Comparison of ENCODE assay signal across 20 cellular contexts in genomic region chr12:12665194-12665593, GRCh38. TPM values are rescaled to one million over a fixed set of nuclear protein-coding genes. Genes with fewer than 3 reads are reported as not detected.
"Had no signal": no experiment of that assay in that cellular context is flagged by ENCODE, and none has a peak within 500 bp of the region (broad histone marks: within the 10 kb centered on the region; RNA-seq: fewer than 3 reads in every experiment).

No MANE protein-coding gene starts in this region.

- H3K4me1 Mint-ChIP-seq: activated CD4-positive, alpha-beta T cell treated with anti-CD3 and anti-CD28 coated beads for 36 hours; immature natural killer cell had no signal

- H3K4me3 ChIP-seq: cardiac muscle cell, colonic mucosa, mucosa of descending colon, psoas muscle, sigmoid colon, thoracic aorta had no signal

- H3K27me3 Mint-ChIP-seq: activated CD4-positive, alpha-beta T cell treated with anti-CD3 and anti-CD28 coated beads for 36 hours; natural killer cell treated with Interleukin-12 subunit alpha and Interleukin-12 subunit beta and Interleukin-15 and Interleukin-18, amount 100 ng/mL, for 72 hours; stimulated activated naive CD8-positive, alpha-beta T cell treated with anti-CD3 and anti-CD28 coated beads, Interleukin-15, amount 100 ng/mL, for 72 hours; T-cell had no signal

- H3K36me3 Mint-ChIP-seq: natural killer cell treated with Interleukin-12 subunit alpha and Interleukin-12 subunit beta and Interleukin-15 and Interleukin-18, amount 100 ng/mL, for 72 hours had no signal

- H3K9me3 Mint-ChIP-seq: activated T-helper 1 cell treated with anti-CD3 and anti-CD28 coated beads, Interleukin-12 subunit alpha, Interleukin-12 subunit beta, Interleukin-2, Interleukin-4 antibody, amounts not matched to agents 30 ng/mL and 10 ng/mL and 1 ng/mL, durations not matched to agents 14 hours and 24 hours and 36 hours; immature natural killer cell; natural killer cell treated with Interleukin-12 subunit alpha and Interleukin-12 subunit beta and Interleukin-15 and Interleukin-18, amount 100 ng/mL, for 72 hours; stimulated activated naive CD8-positive, alpha-beta T cell treated with anti-CD3 and anti-CD28 coated beads, Interleukin-15, amount 100 ng/mL, for 72 hours; T-cell had no signal

- H3K36me3 ChIP-seq: cardiac muscle cell, colonic mucosa, sigmoid colon, thoracic aorta had no signal

- H3K4me1 ChIP-seq: colonic mucosa, psoas muscle, sigmoid colon had no signal

- ATAC-seq: activated CD4-positive, alpha-beta T cell treated with anti-CD3 and anti-CD28 coated beads for 36 hours; activated CD8-positive, alpha-beta T cell treated with anti-CD3 and anti-CD28 coated beads, Interleukin-2, amount 10 ng/mL, durations not matched to agents 7 days and 5 days; left cardiac atrium; mucosa of descending colon; natural killer cell treated with Interleukin-12 subunit alpha and Interleukin-12 subunit beta and Interleukin-15 and Interleukin-18, amount 100 ng/mL, for 72 hours; psoas muscle; stimulated activated naive CD8-positive, alpha-beta T cell treated with anti-CD3 and anti-CD28 coated beads, Interleukin-15, amount 100 ng/mL, for 72 hours; T-cell had no signal

- DNase-seq: activated CD4-positive, alpha-beta T cell treated with anti-CD3 and anti-CD28 coated beads for 36 hours; activated CD8-positive, alpha-beta memory T cell treated with anti-CD3 and anti-CD28 coated beads, Interleukin-2, amount 50 U/mL, for 48 hours; activated CD8-positive, alpha-beta T cell treated with anti-CD3 and anti-CD28 coated beads, Interleukin-2, amount 10 ng/mL, durations not matched to agents 7 days and 5 days; activated naive CD4-positive, alpha-beta T cell; colonic mucosa; effector CD8-positive, alpha-beta T cell; immature natural killer cell; left cardiac atrium; mammary epithelial cell; mucosa of descending colon; psoas muscle; sigmoid colon; stimulated activated CD4-positive, alpha-beta T cell treated with anti-CD3 and anti-CD28 coated beads, Interleukin-12 subunit alpha, Interleukin-12 subunit beta, amount 100 ng/mL, for 4 hours; stimulated activated naive CD8-positive, alpha-beta T cell treated with anti-CD3 and anti-CD28 coated beads, Interleukin-15, amount 100 ng/mL, for 72 hours; T-cell had no signal

- H3K4me3 Mint-ChIP-seq: activated CD4-positive, alpha-beta T cell treated with anti-CD3 and anti-CD28 coated beads for 36 hours; activated CD8-positive, alpha-beta T cell treated with anti-CD3 and anti-CD28 coated beads, Interleukin-2, amount 10 ng/mL, durations not matched to agents 7 days and 5 days; activated T-helper 1 cell treated with anti-CD3 and anti-CD28 coated beads, Interleukin-12 subunit alpha, Interleukin-12 subunit beta, Interleukin-2, Interleukin-4 antibody, amounts not matched to agents 30 ng/mL and 10 ng/mL and 1 ng/mL, durations not matched to agents 14 hours and 24 hours and 36 hours; immature natural killer cell; natural killer cell treated with Interleukin-12 subunit alpha and Interleukin-12 subunit beta and Interleukin-15 and Interleukin-18, amount 100 ng/mL, for 72 hours; stimulated activated naive CD8-positive, alpha-beta T cell treated with anti-CD3 and anti-CD28 coated beads, Interleukin-15, amount 100 ng/mL, for 72 hours; T-cell had no signal

- H3K9me3 ChIP-seq: colonic mucosa, mucosa of descending colon, psoas muscle, sigmoid colon, thoracic aorta had no signal

- H3K27ac Mint-ChIP-seq: activated CD4-positive, alpha-beta T cell treated with anti-CD3 and anti-CD28 coated beads for 36 hours; activated CD8-positive, alpha-beta T cell treated with anti-CD3 and anti-CD28 coated beads, Interleukin-2, amount 10 ng/mL, durations not matched to agents 7 days and 5 days; activated T-helper 1 cell treated with anti-CD3 and anti-CD28 coated beads, Interleukin-12 subunit alpha, Interleukin-12 subunit beta, Interleukin-2, Interleukin-4 antibody, amounts not matched to agents 30 ng/mL and 10 ng/mL and 1 ng/mL, durations not matched to agents 14 hours and 24 hours and 36 hours; immature natural killer cell; natural killer cell treated with Interleukin-12 subunit alpha and Interleukin-12 subunit beta and Interleukin-15 and Interleukin-18, amount 100 ng/mL, for 72 hours; T-cell had no signal

- H3K27ac ChIP-seq: cardiac muscle cell, colonic mucosa, psoas muscle, sigmoid colon, thoracic aorta, VCaP had no signal

RNA-seq across cellular contexts. Expression of gene GPR19, which starts 30.8 kb away (rescaled TPM):
- total RNA-seq: left cardiac atrium, psoas muscle had no signal
